In the genomic region with DNA sequence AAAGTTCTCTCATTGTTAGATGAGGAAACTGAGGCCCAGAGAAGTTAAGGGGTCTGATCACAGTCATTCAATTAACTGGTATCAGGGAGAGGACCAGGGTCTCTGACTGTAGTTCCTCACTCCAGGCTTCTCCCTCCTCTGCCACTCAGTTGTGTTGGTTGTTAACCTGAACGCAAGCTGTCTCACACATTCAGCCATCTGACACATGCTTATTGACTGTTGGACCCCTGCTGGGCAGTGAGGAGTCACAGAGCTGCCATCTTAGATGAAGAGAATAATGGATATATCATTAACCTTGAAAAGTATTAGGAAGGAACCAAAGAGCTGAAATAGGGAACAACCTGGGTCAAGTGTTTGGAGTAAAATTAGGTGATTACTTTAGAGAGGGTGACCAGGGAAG, we compare ENCODE assay signal across 23 cellular contexts.
"Had no signal": no experiment of that assay in that cellular context is flagged by ENCODE, and none has a peak within 500 bp of the region (broad histone marks: within the 10 kb centered on the region; RNA-seq: fewer than 3 reads in every experiment).

No MANE protein-coding gene starts in this region.

- H3K27ac Mint-ChIP-seq: activated CD4-positive, alpha-beta memory T cell treated with anti-CD3 and anti-CD28 coated beads, Interleukin-2, amount 10 ng/mL, durations not matched to agents 7 days and 5 days; activated CD4-positive, alpha-beta T cell treated with anti-CD3 and anti-CD28 coated beads, Interleukin-2, amount 10 ng/mL, durations not matched to agents 24 days and 14 days; activated naive CD4-positive, alpha-beta T cell treated with anti-CD3 and anti-CD28 coated beads, Interleukin-2, amount 10 ng/mL, durations not matched to agents 7 days and 5 days; activated naive CD8-positive, alpha-beta T cell treated with anti-CD3 and anti-CD28 coated beads, Interleukin-2, amount 10 ng/mL, durations not matched to agents 7 days and 5 days; activated T-cell treated with anti-CD3 and anti-CD28 coated beads, Interleukin-2, amount 50 U/mL, for 24 hours; memory B cell; natural killer cell had no signal

- H3K4me1 Mint-ChIP-seq: activated CD4-positive, alpha-beta memory T cell treated with anti-CD3 and anti-CD28 coated beads, Interleukin-2, amount 10 ng/mL, durations not matched to agents 7 days and 5 days; activated CD4-positive, alpha-beta T cell treated with anti-CD3 and anti-CD28 coated beads, Interleukin-2, amount 10 ng/mL, durations not matched to agents 24 days and 14 days; activated naive CD4-positive, alpha-beta T cell treated with anti-CD3 and anti-CD28 coated beads, Interleukin-2, amount 10 ng/mL, durations not matched to agents 7 days and 5 days; activated naive CD8-positive, alpha-beta T cell treated with anti-CD3 and anti-CD28 coated beads, Interleukin-2, amount 10 ng/mL, durations not matched to agents 7 days and 5 days; memory B cell had no signal

- H3K9me3 Mint-ChIP-seq: activated CD4-positive, alpha-beta memory T cell treated with anti-CD3 and anti-CD28 coated beads, Interleukin-2, amount 10 ng/mL, durations not matched to agents 7 days and 5 days; activated CD4-positive, alpha-beta T cell treated with anti-CD3 and anti-CD28 coated beads, Interleukin-2, amount 10 ng/mL, durations not matched to agents 24 days and 14 days; activated naive CD4-positive, alpha-beta T cell treated with anti-CD3 and anti-CD28 coated beads, Interleukin-2, amount 10 ng/mL, durations not matched to agents 7 days and 5 days; activated T-cell treated with anti-CD3 and anti-CD28 coated beads, Interleukin-2, amount 50 U/mL, for 24 hours; immature natural killer cell; memory B cell; natural killer cell had no signal

- DNase-seq: activated CD4-positive, alpha-beta memory T cell treated with anti-CD3 and anti-CD28 coated beads, Interleukin-2, amount 10 ng/mL, durations not matched to agents 7 days and 5 days; activated CD4-positive, alpha-beta T cell treated with anti-CD3 and anti-CD28 coated beads, Interleukin-2, amount 10 ng/mL, durations not matched to agents 24 days and 14 days; activated CD4-positive, CD25-positive, alpha-beta regulatory T cell treated with anti-CD3 and anti-CD28 coated beads, Interleukin-2, amount 50 U/mL, for 72 hours; activated CD8-positive, alpha-beta memory T cell treated with anti-CD3 and anti-CD28 coated beads, Interleukin-2, amount 50 U/mL, for 48 hours; activated gamma-delta T cell; activated naive CD4-positive, alpha-beta T cell treated with anti-CD3 and anti-CD28 coated beads, Interleukin-2, amount 10 ng/mL, durations not matched to agents 7 days and 5 days; activated naive CD8-positive, alpha-beta T cell treated with anti-CD3 and anti-CD28 coated beads, Interleukin-2, amount 10 ng/mL, durations not matched to agents 7 days and 5 days; activated T-cell treated with anti-CD3 and anti-CD28 coated beads, Interleukin-2, amount 50 U/mL, for 24 hours; brain microvascular endothelial cell; dorsolateral prefrontal cortex; effector memory CD4-positive, alpha-beta T cell; foreskin fibroblast; head of caudate nucleus; hippocampal formation; immature natural killer cell; kidney; left colon; natural killer cell; posterior cingulate gyrus; right cardiac atrium; stimulated activated naive CD4-positive, alpha-beta T cell treated with Interleukin-2 at 50 U/mL for 16 hours had no signal

- H3K4me3 Mint-ChIP-seq: activated CD4-positive, alpha-beta memory T cell treated with anti-CD3 and anti-CD28 coated beads, Interleukin-2, amount 10 ng/mL, durations not matched to agents 7 days and 5 days; activated CD4-positive, alpha-beta T cell treated with anti-CD3 and anti-CD28 coated beads, Interleukin-2, amount 10 ng/mL, durations not matched to agents 24 days and 14 days; activated naive CD4-positive, alpha-beta T cell treated with anti-CD3 and anti-CD28 coated beads, Interleukin-2, amount 10 ng/mL, durations not matched to agents 7 days and 5 days; activated naive CD8-positive, alpha-beta T cell treated with anti-CD3 and anti-CD28 coated beads, Interleukin-2, amount 10 ng/mL, durations not matched to agents 7 days and 5 days; activated T-cell treated with anti-CD3 and anti-CD28 coated beads, Interleukin-2, amount 50 U/mL, for 24 hours; immature natural killer cell; memory B cell; natural killer cell had no signal

- H3K36me3 Mint-ChIP-seq: activated naive CD4-positive, alpha-beta T cell treated with anti-CD3 and anti-CD28 coated beads, Interleukin-2, amount 10 ng/mL, durations not matched to agents 7 days and 5 days; activated naive CD8-positive, alpha-beta T cell treated with anti-CD3 and anti-CD28 coated beads, Interleukin-2, amount 10 ng/mL, durations not matched to agents 7 days and 5 days; memory B cell; natural killer cell had no signal

- ATAC-seq: esophagus mucosa, left colon, natural killer cell, right cardiac atrium had no signal

- H3K27me3 Mint-ChIP-seq: activated CD4-positive, alpha-beta memory T cell treated with anti-CD3 and anti-CD28 coated beads, Interleukin-2, amount 10 ng/mL, durations not matched to agents 7 days and 5 days; activated CD4-positive, alpha-beta T cell treated with anti-CD3 and anti-CD28 coated beads, Interleukin-2, amount 10 ng/mL, durations not matched to agents 24 days and 14 days; activated naive CD4-positive, alpha-beta T cell treated with anti-CD3 and anti-CD28 coated beads, Interleukin-2, amount 10 ng/mL, durations not matched to agents 7 days and 5 days; activated naive CD8-positive, alpha-beta T cell treated with anti-CD3 and anti-CD28 coated beads, Interleukin-2, amount 10 ng/mL, durations not matched to agents 7 days and 5 days; activated T-cell treated with anti-CD3 and anti-CD28 coated beads, Interleukin-2, amount 50 U/mL, for 24 hours had no signal
